In the genomic region with DNA sequence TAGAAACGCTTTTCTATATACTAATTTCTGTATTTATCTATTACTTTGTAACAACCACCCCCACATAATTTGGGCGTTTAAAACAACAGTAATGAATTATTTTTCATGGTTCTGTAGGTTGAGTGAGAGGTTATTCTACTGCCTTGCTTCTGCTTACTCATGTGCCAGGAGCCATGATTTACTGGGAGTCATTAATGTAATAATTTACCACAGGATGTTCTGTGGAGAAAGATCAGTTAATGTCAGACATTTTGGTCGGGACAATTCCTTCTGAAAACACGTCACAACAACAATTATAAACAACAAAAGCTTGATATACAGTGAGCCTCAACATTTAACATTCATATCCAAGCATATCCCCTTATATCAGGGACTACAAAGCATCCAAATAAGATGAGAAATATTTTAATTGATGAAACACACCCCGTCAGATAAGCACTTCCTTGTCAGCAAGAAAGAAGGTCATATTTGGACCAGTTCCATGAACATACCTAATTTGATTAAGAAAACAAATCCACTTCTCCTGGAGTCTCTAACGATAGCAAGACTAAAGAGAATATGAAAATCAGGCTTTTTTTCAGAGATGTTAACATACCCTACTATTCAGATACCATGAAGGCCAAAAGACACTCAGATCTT, we compare ENCODE assay signal across 15 cellular contexts.
"Had no signal": no experiment of that assay in that cellular context is flagged by ENCODE, and none has a peak within 500 bp of the region (broad histone marks: within the 10 kb centered on the region; RNA-seq: fewer than 3 reads in every experiment).

No MANE protein-coding gene starts in this region.

- H3K4me3 ChIP-seq: gastrocnemius medialis, mucosa of descending colon, right lobe of liver, suprapubic skin, upper lobe of right lung had no signal

- ATAC-seq: activated CD4-positive, CD25-positive, alpha-beta regulatory T cell treated with anti-CD3 and anti-CD28 coated beads, Interleukin-2, amount 50 U/mL, for 24 hours; gastrocnemius medialis; left cardiac atrium; mucosa of descending colon; natural killer cell; right lobe of liver; upper lobe of right lung had no signal

- H3K27me3 ChIP-seq: gastrocnemius medialis, right lobe of liver, suprapubic skin, upper lobe of right lung had no signal

- H3K4me3 Mint-ChIP-seq: activated naive CD8-positive, alpha-beta T cell; natural killer cell had no signal

- DNase-seq: activated effector memory CD4-positive, alpha-beta T cell treated with Interleukin-2 at 50 U/mL for 16 hours; activated T-cell treated with anti-CD3 and anti-CD28 coated beads, Interleukin-2, amount 50 U/mL, for 1 hour; gastrocnemius medialis; left cardiac atrium; mucosa of descending colon; natural killer cell; nucleus accumbens; right lobe of liver; stimulated activated CD4-positive, alpha-beta T cell treated with anti-CD3 and anti-CD28 coated beads, Interleukin-12 subunit alpha, Interleukin-12 subunit beta, amount 100 ng/mL, for 4 hours; stimulated activated naive CD4-positive, alpha-beta T cell treated with Interleukin-2 at 50 U/mL for 16 hours; upper lobe of right lung had no signal

- H3K4me1 ChIP-seq: gastrocnemius medialis, right lobe of liver, suprapubic skin, upper lobe of right lung had no signal

- H3K27me3 Mint-ChIP-seq: progenitor cell of endocrine pancreas had no signal

- H3K36me3 ChIP-seq: gastrocnemius medialis, right lobe of liver, suprapubic skin, upper lobe of right lung had no signal

- H3K9me3 ChIP-seq: gastrocnemius medialis, mucosa of descending colon, right lobe of liver, suprapubic skin, upper lobe of right lung had no signal

- H3K27ac Mint-ChIP-seq: activated naive CD8-positive, alpha-beta T cell; natural killer cell; progenitor cell of endocrine pancreas had no signal

- H3K27ac ChIP-seq: gastrocnemius medialis, right lobe of liver, suprapubic skin, upper lobe of right lung had no signal

- H3K4me1 Mint-ChIP-seq: natural killer cell had no signal

- H3K36me3 Mint-ChIP-seq: activated naive CD8-positive, alpha-beta T cell; natural killer cell had no signal
